ENCODE assay signal across 7 cellular contexts in genomic region chr11:316031-316701, GRCh38. TPM values are rescaled to one million over a fixed set of nuclear protein-coding genes. Genes with fewer than 3 reads are reported as not detected.
DNase-seq lines count a peak whose midpoint lies in the region; ATAC-seq lines count a peak whose summit lies in the region.
"Had no signal": no experiment of that assay in that cellular context is flagged by ENCODE, and none has a peak within 500 bp of the region (broad histone marks: within the 10 kb centered on the region; RNA-seq: fewer than 3 reads in every experiment).

No MANE protein-coding gene starts in this region.

- H3K36me3 Mint-ChIP-seq in activated CD4-positive, alpha-beta memory T cell treated with anti-CD3 and anti-CD28 coated beads for 36 hours = peaks cover 34% of the 10 kb centered on the region

- intact Hi-C loops in activated CD4-positive, alpha-beta memory T cell treated with anti-CD3 and anti-CD28 coated beads for 36 hours (cut with micrococcal nuclease) = no loop called here
- intact Hi-C loops in left ventricle myocardium superior (cut with micrococcal nuclease) = no loop called here

- H3K4me1 ChIP-seq in subcutaneous abdominal adipose tissue (ENCODE audit: control insufficient read depth in 5 of 5, insufficient read depth in 5 of 5, low read length in 5 of 5) = peaks cover 0 to 67% (median 51%) of the 10 kb centered on the region in 5 donors

- POLR2A ChIA-PET in activated CD4-positive, alpha-beta memory T cell treated with anti-CD3 and anti-CD28 coated beads for 36 hours (lab: Charles Lee) = interaction anchor here (0.8 to 4.0 kb wide), 14 partner anchors 8 to 220 kb away, joined by 3 to 47 read pairs (median 4); partner anchors contain the start of genes BET1L, IFITM2, PSMD13 and RIC8A

- peaks cover 0 to 2% (median 0%) of the 10 kb centered on the region in 5 donors for H3K36me3 ChIP-seq in subcutaneous abdominal adipose tissue (ENCODE audit: control insufficient read depth in 5 of 5, insufficient read depth in 5 of 5, low read length in 5 of 5)

- DNase-seq in activated CD4-positive, alpha-beta memory T cell treated with anti-CD3 and anti-CD28 coated beads for 36 hours = peak; percentile 57
- DNase-seq in left ventricle myocardium superior = peak; percentile 64
- no peak for DNase-seq in NCI-H2196 treated with DMSO at 0.1 percent for 48 hours (lab: John Stamatoyannopoulos, UW; ENCODE audit: unreplicated experiment)

- H3K4me3 Mint-ChIP-seq in activated CD4-positive, alpha-beta memory T cell treated with anti-CD3 and anti-CD28 coated beads for 36 hours = peak overlapping the region; percentile 86
- H3K4me3 Mint-ChIP-seq: dendritic cell treated with granulocyte-macrophage colony-stimulating factor and Interleukin-4, amounts not matched to agents 40 ng/mL and 50 ng/mL, for 4 days had no signal

- peak overlapping the region; percentile 67 for H3K27ac ChIP-seq in subcutaneous abdominal adipose tissue (ENCODE audit: low read depth, low read length)

- peak overlapping the region in 4 of 5 donors; percentile 40 to 87 (median 66) for H3K4me3 ChIP-seq in subcutaneous abdominal adipose tissue (ENCODE audit: low read depth in 1 of 5, low read length in 5 of 5)

- H3K9ac ChIP-seq in subcutaneous abdominal adipose tissue (ENCODE audit: low read length in 5 of 5) = peak overlapping the region in 3 of 5 donors; percentile 11 to 59 (median 56)

- H3K9me3 Mint-ChIP-seq in activated CD4-positive, alpha-beta memory T cell treated with anti-CD3 and anti-CD28 coated beads for 36 hours = no peaks in the 10 kb centered on the region
- H3K9me3 Mint-ChIP-seq: dendritic cell treated with granulocyte-macrophage colony-stimulating factor and Interleukin-4, amounts not matched to agents 40 ng/mL and 50 ng/mL, for 4 days had no signal

- H3K4me1 Mint-ChIP-seq in activated CD4-positive, alpha-beta memory T cell treated with anti-CD3 and anti-CD28 coated beads for 36 hours (ENCODE audit: low read depth) = peaks cover 47% of the 10 kb centered on the region

- CTCF ChIA-PET in activated CD4-positive, alpha-beta memory T cell treated with anti-CD3 and anti-CD28 coated beads for 36 hours (lab: Charles Lee) = interaction anchor here (0.9 to 3.3 kb wide), 8 partner anchors 7 to 109 kb away, joined by 3 to 18 read pairs (median 4); partner anchors contain the start of genes BET1L and RIC8A

- peaks cover 0 to 27% (median 7%) of the 10 kb centered on the region in 5 donors for H3K27me3 ChIP-seq in subcutaneous abdominal adipose tissue (ENCODE audit: control insufficient read depth in 5 of 5, insufficient read depth in 4 of 5, low read length in 5 of 5)

- peak overlapping the region; percentile 85 for H3K27ac Mint-ChIP-seq in activated CD4-positive, alpha-beta memory T cell treated with anti-CD3 and anti-CD28 coated beads for 36 hours
- H3K27ac Mint-ChIP-seq: dendritic cell treated with granulocyte-macrophage colony-stimulating factor and Interleukin-4, amounts not matched to agents 40 ng/mL and 50 ng/mL, for 4 days had no signal

- no peaks in the 10 kb centered on the region for H3K9me3 ChIP-seq in subcutaneous abdominal adipose tissue (ENCODE audit: control insufficient read depth in 5 of 5, low read length in 5 of 5)

- H3K27me3 Mint-ChIP-seq in activated CD4-positive, alpha-beta memory T cell treated with anti-CD3 and anti-CD28 coated beads for 36 hours = no peaks in the 10 kb centered on the region

- ATAC-seq in left ventricle myocardium superior = no peak
- ATAC-seq in GM18868 (IDR thresholded peaks at IDR 0.05; ENCODE audit: unreplicated experiment) = no peak

RNA-seq across cellular contexts. Expression of gene IFITM1, which starts 2.3 kb away (rescaled TPM):
- 100 to 1,000 TPM; 195 to 200 TPM for total RNA-seq in activated CD4-positive, alpha-beta memory T cell treated with anti-CD3 and anti-CD28 coated beads for 36 hours
- 101 TPM for total RNA-seq in left ventricle myocardium superior

RNA-seq across cellular contexts. Expression of gene IFITM3, which starts 4.5 kb away (rescaled TPM):
- 10 to 100 TPM; 25.6 TPM for total RNA-seq in activated CD4-positive, alpha-beta memory T cell treated with anti-CD3 and anti-CD28 coated beads for 36 hours
- 259 TPM for total RNA-seq in left ventricle myocardium superior

RNA-seq across cellular contexts. Expression of gene IFITM2, which starts 8.6 kb away (rescaled TPM):
- total RNA-seq in activated CD4-positive, alpha-beta memory T cell treated with anti-CD3 and anti-CD28 coated beads for 36 hours = 100 to 1,000 TPM; 525 to 561 TPM
- total RNA-seq in left ventricle myocardium superior = 200 TPM

RNA-seq across cellular contexts. Expression of gene IFITM5, which starts 16.8 kb away (rescaled TPM):
- total RNA-seq in activated CD4-positive, alpha-beta memory T cell treated with anti-CD3 and anti-CD28 coated beads for 36 hours = not detected
- total RNA-seq in left ventricle myocardium superior = not detected
- total RNA-seq: temporal lobe had no signal

RNA-seq across cellular contexts. Expression of gene PGGHG, which starts 27.2 kb away (rescaled TPM):
- 10 to 100 TPM; 74.3 to 75.0 TPM for total RNA-seq in activated CD4-positive, alpha-beta memory T cell treated with anti-CD3 and anti-CD28 coated beads for 36 hours
- 7.2 TPM for total RNA-seq in left ventricle myocardium superior
